24 cellular contexts compared by ENCODE assay signal in the genomic region with DNA sequence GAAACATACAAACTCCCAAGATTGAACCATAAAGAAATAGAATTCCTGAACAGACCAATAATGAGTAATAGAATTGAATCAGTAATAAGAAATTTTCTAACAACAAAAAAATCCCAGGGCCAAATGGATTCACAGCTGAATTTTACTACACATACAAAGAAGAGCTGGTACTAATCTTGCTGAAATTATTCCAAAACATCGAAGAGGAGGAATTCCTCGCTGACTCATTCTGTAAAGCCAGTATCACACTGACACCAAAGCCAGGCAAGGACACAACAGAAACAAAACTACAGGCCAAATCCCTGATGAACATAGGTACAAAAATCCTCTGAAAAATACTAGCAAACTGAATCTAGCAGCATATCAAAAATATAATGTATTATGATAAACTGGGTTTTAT.
DNase-seq lines count a peak whose midpoint lies in the region; ATAC-seq, FAIRE-seq and TF ChIP-seq lines count a peak whose summit lies in the region.
"Had no signal": no experiment of that assay in that cellular context is flagged by ENCODE, and none has a peak within 500 bp of the region (broad histone marks: within the 10 kb centered on the region; RNA-seq: fewer than 3 reads in every experiment).

No MANE protein-coding gene starts in this region.

- no peak overlapping the region for H3K27ac Mint-ChIP-seq in CD8-positive, alpha-beta memory T cell
- H3K27ac Mint-ChIP-seq: B cell; CD4-positive, alpha-beta T cell had no signal

- CTCF ChIA-PET in CD8-positive, alpha-beta memory T cell (lab: Charles Lee): no interaction called here

- H3K27me3 ChIP-seq in CD8-positive, alpha-beta memory T cell (ENCODE audit: insufficient read depth, low read length, poor library complexity, severe bottlenecking): no peaks in the 10 kb centered on the region
- H3K27me3 ChIP-seq: MG63 had no signal

- H3K27me3 Mint-ChIP-seq in CD8-positive, alpha-beta memory T cell: peaks cover 0 to 1% of the 10 kb centered on the region in 2 donors
- H3K27me3 Mint-ChIP-seq: B cell; CD4-positive, alpha-beta T cell had no signal

- no peaks in the 10 kb centered on the region for H3K9me3 ChIP-seq in CD8-positive, alpha-beta memory T cell (ENCODE audit: low read length)
- H3K9me3 ChIP-seq: A549, MG63 had no signal

- no peaks in the 10 kb centered on the region for H3K36me3 Mint-ChIP-seq in CD8-positive, alpha-beta memory T cell

- POLR2A ChIA-PET in CD8-positive, alpha-beta memory T cell (lab: Charles Lee): no interaction called here

- no peak for ATAC-seq in HG03354 (IDR thresholded peaks at IDR 0.05; ENCODE audit: poor library complexity, severe bottlenecking, unreplicated experiment)
- ATAC-seq: A549, HCT116 had no signal

- no peaks in the 10 kb centered on the region for H3K4me1 ChIP-seq in CD8-positive, alpha-beta memory T cell (ENCODE audit: insufficient read depth, low read length)
- H3K4me1 ChIP-seq: A549 had no signal

- TF ChIP-seq CTCF in fibroblast of villous mesenchyme (IDR thresholded peaks at IDR 0.05; ENCODE audit: insufficient read depth, low read depth, low read length) (no peak), D721Med (IDR thresholded peaks at IDR 0.05; ENCODE audit: insufficient read depth, missing control alignments) (no peak)

- H3K27ac ChIP-seq in CD8-positive, alpha-beta memory T cell (ENCODE audit: low read depth, low read length): no peak overlapping the region
- H3K27ac ChIP-seq: A549 had no signal

- H3K9me3 Mint-ChIP-seq in CD8-positive, alpha-beta memory T cell: peaks cover 0 to 13% (median 9%) of the 10 kb centered on the region in 5 donors

- H3K4me3 Mint-ChIP-seq in CD8-positive, alpha-beta memory T cell: no peak overlapping the region
- H3K4me3 Mint-ChIP-seq: B cell; CD4-positive, alpha-beta T cell had no signal

- peak; percentile 52 for DNase-seq in AG08395 (ENCODE audit: low spot score)
- DNase-seq in GM03348 (ENCODE audit: low spot score): peak; percentile 25
- DNase-seq in LHCN-M2 (ENCODE audit: low read depth): peak; percentile 21
- peak; percentile 14 for DNase-seq in fibroblast of villous mesenchyme (ENCODE audit: low read depth)
- no peak for DNase-seq in CD8-positive, alpha-beta memory T cell
- DNase-seq in NCI-H187 (lab: John Stamatoyannopoulos, UW): no peak
- DNase-seq in D721Med (ENCODE audit: insufficient read length, low spot score): no peak
- DNase-seq: CD4-positive, alpha-beta T cell; DMS79; GDM1; KG1; MG63; NCI-H1092; NCI-H1694 treated with DMSO at 0.1 percent for 48 hours; NCI-H2171 treated with DMSO at 0.1 percent for 48 hours; NCI-H748 treated with DMSO at 0.1 percent for 48 hours; OCI-M1; RPMI8226; SIG-M5; T-helper 2 cell had no signal

- H3K4me1 Mint-ChIP-seq in CD8-positive, alpha-beta memory T cell: no peaks in the 10 kb centered on the region
- H3K4me1 Mint-ChIP-seq: B cell had no signal

- FAIRE-seq in D721Med (lab: Jason Lieb, UNC): no peak
- FAIRE-seq: A549 had no signal

- no peaks in the 10 kb centered on the region for H3K36me3 ChIP-seq in CD8-positive, alpha-beta memory T cell (ENCODE audit: insufficient read depth, low read length)
- H3K36me3 ChIP-seq: MG63 had no signal

- H3K4me3 ChIP-seq in fibroblast of villous mesenchyme (ENCODE audit: low read depth, low read length): no peak overlapping the region
- no peak overlapping the region for H3K4me3 ChIP-seq in CD8-positive, alpha-beta memory T cell (ENCODE audit: low read length)
- H3K4me3 ChIP-seq: A549, MG63 had no signal

Comparison
In these comparisons a context has a peak if more than half of its experiments do, and no peak if none do; other contexts are left out.
1. DNase-seq: peak in AG08395 (single experiment), GM03348 (single experiment), LHCN-M2 (single experiment) and fibroblast of villous mesenchyme (single experiment); none in CD8-positive, alpha-beta memory T cell (0 of 5), NCI-H187 (0 of 2) and D721Med (single experiment).